ENCODE assay signal across 18 cellular contexts in the genomic region with DNA sequence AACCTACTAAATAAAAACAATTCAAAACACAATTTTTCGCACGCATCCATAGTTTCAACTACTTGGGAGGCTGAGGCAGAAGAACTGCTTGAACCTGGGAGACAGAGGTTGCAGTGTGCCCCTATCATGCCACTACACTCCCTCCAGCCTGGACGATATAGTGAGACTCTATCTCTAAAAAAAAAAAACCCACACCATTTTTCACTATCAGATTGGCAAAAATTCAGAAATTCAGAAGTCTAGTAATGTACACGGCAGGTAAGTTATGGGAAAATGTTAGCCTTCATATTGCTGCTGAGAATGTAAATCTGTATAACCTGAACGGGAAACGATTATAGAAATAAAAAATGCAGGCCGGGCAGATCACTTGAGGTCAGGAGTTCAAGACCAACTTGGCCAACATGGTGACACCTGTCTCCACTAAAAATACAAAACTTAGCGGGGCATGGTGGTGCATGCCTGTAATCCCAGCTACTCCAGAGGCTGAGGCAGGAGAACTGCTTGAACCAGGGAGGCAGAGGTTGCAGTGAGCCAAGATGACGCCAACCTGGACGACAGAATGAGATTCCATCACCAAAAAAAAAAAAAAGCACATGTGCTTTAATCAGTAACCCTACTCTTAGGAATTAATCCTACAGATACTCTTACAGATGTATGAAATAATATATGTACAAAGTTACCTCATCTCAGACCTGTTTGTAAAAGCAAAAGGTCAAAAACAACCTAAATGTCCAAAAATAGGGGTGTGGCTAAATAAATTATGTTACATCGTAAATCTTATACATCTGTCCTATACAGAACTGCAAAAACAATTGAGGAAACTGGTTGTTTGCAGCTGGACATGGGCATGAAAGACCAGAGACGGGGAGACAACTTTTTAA.
"Had no signal": no experiment of that assay in that cellular context is flagged by ENCODE, and none has a peak within 500 bp of the region (broad histone marks: within the 10 kb centered on the region; RNA-seq: fewer than 3 reads in every experiment).

No MANE protein-coding gene starts in this region.

- H3K27me3 Mint-ChIP-seq: activated naive CD4-positive, alpha-beta T cell treated with anti-CD3 and anti-CD28 coated beads, Interleukin-2, amount 10 ng/mL, durations not matched to agents 7 days and 5 days; activated T-cell treated with anti-CD3 and anti-CD28 coated beads, Interleukin-2, amount 50 U/mL, for 24 hours had no signal

- H3K36me3 Mint-ChIP-seq: natural killer cell had no signal

- DNase-seq: activated CD4-positive, CD25-positive, alpha-beta regulatory T cell treated with anti-CD3 and anti-CD28 coated beads, Interleukin-2, amount 50 U/mL, for 72 hours; activated naive CD4-positive, alpha-beta T cell treated with anti-CD3 and anti-CD28 coated beads, Interleukin-2, amount 10 ng/mL, durations not matched to agents 7 days and 5 days; activated T-cell treated with anti-CD3 and anti-CD28 coated beads, Interleukin-2, amount 50 U/mL, for 24 hours; adrenal gland; effector CD4-positive, alpha-beta T cell; heart right ventricle; kidney glomerular epithelial cell; left ventricle myocardium superior; mesenchymal stem cell; natural killer cell; ovary; right lobe of liver; small intestine; stimulated activated CD4-positive, alpha-beta T cell treated with anti-CD3 and anti-CD28 coated beads, Interleukin-15, amount 100 ng/mL, for 24 hours; stimulated activated CD4-positive, alpha-beta T cell treated with anti-CD3 and anti-CD28 coated beads, Interleukin-4, amount 100 ng/mL, for 24 hours had no signal

- H3K4me3 Mint-ChIP-seq: activated naive CD4-positive, alpha-beta T cell treated with anti-CD3 and anti-CD28 coated beads, Interleukin-2, amount 10 ng/mL, durations not matched to agents 7 days and 5 days; activated T-cell treated with anti-CD3 and anti-CD28 coated beads, Interleukin-2, amount 50 U/mL, for 24 hours; natural killer cell; stimulated activated effector memory CD8-positive, alpha-beta T cell treated with anti-CD3 and anti-CD28 coated beads, Interleukin-12 subunit alpha, Interleukin-12 subunit beta, amount 100 ng/mL, for 72 hours had no signal

- H3K9me3 ChIP-seq: adrenal gland, esophagus muscularis mucosa, heart right ventricle, ovary, right lobe of liver had no signal

- H3K9me3 Mint-ChIP-seq: activated naive CD4-positive, alpha-beta T cell treated with anti-CD3 and anti-CD28 coated beads, Interleukin-2, amount 10 ng/mL, durations not matched to agents 7 days and 5 days; activated T-cell treated with anti-CD3 and anti-CD28 coated beads, Interleukin-2, amount 50 U/mL, for 24 hours; natural killer cell; stimulated activated effector memory CD8-positive, alpha-beta T cell treated with anti-CD3 and anti-CD28 coated beads, Interleukin-12 subunit alpha, Interleukin-12 subunit beta, amount 100 ng/mL, for 72 hours had no signal

- H3K27me3 ChIP-seq: adrenal gland, esophagus muscularis mucosa, heart right ventricle, ovary, right lobe of liver had no signal

- ATAC-seq: heart right ventricle; left ventricle myocardium superior; natural killer cell; right lobe of liver; stimulated activated effector memory CD8-positive, alpha-beta T cell treated with anti-CD3 and anti-CD28 coated beads, Interleukin-12 subunit alpha, Interleukin-12 subunit beta, amount 100 ng/mL, for 72 hours had no signal

- H3K27ac ChIP-seq: adrenal gland, esophagus muscularis mucosa, heart right ventricle, ovary, right lobe of liver had no signal

- FAIRE-seq: bronchial epithelial cell, small intestine had no signal

- H3K4me3 ChIP-seq: adrenal gland, esophagus muscularis mucosa, heart right ventricle, ovary, right lobe of liver had no signal

- H3K36me3 ChIP-seq: adrenal gland, esophagus muscularis mucosa, heart right ventricle, ovary, right lobe of liver had no signal

- H3K27ac Mint-ChIP-seq: activated naive CD4-positive, alpha-beta T cell treated with anti-CD3 and anti-CD28 coated beads, Interleukin-2, amount 10 ng/mL, durations not matched to agents 7 days and 5 days; activated T-cell treated with anti-CD3 and anti-CD28 coated beads, Interleukin-2, amount 50 U/mL, for 24 hours; stimulated activated effector memory CD8-positive, alpha-beta T cell treated with anti-CD3 and anti-CD28 coated beads, Interleukin-12 subunit alpha, Interleukin-12 subunit beta, amount 100 ng/mL, for 72 hours had no signal
